Comparison of ENCODE assay signal across 8 cellular contexts in genomic region chr3:4986175-4986610, GRCh38. TPM values are rescaled to one million over a fixed set of nuclear protein-coding genes. Genes with fewer than 3 reads are reported as not detected.
DNase-seq lines count a peak whose midpoint lies in the region; ATAC-seq and TF ChIP-seq lines count a peak whose summit lies in the region.

No MANE protein-coding gene starts in this region.

- no peak overlapping the region for H3K9ac ChIP-seq in OCI-LY1 (ENCODE audit: low read length)

- no peak overlapping the region for H3K4me2 ChIP-seq in OCI-LY1 (ENCODE audit: low read length)

- H3K27me3 ChIP-seq in CD4-positive, CD25-positive, alpha-beta regulatory T cell (ENCODE audit: control insufficient read depth, insufficient read depth, low read length): no peaks in the 10 kb centered on the region
- no peaks in the 10 kb centered on the region; the same call in 1 of the 2 replicates for H3K27me3 ChIP-seq in OCI-LY1 (ENCODE audit: insufficient read depth, low read length)
- no peaks in the 10 kb centered on the region for H3K27me3 ChIP-seq in effector memory CD4-positive, alpha-beta T cell (replicated peaks; ENCODE audit: control insufficient read depth, insufficient read depth, low read length, poor library complexity, severe bottlenecking)

- ATAC-seq in CD4-positive, CD25-positive, alpha-beta regulatory T cell (ENCODE audit: low read depth in 2 of 2): no peak
- ATAC-seq in GM21526 (IDR thresholded peaks at IDR 0.05; ENCODE audit: low FRiP score, unreplicated experiment) (no peak), sciatic nerve (no peak)

- no peaks in the 10 kb centered on the region for H3K9me2 ChIP-seq in OCI-LY1 (ENCODE audit: low read depth, low read length)

- H3F3A ChIP-seq in OCI-LY1 (ENCODE audit: insufficient read depth, low read length): no peaks in the 10 kb centered on the region

- DNase-seq in CD4-positive, CD25-positive, alpha-beta regulatory T cell: no peak
- DNase-seq in effector memory CD4-positive, alpha-beta T cell: no peak
- no peak for DNase-seq in neural crest cell (ENCODE audit: low read depth, low spot score)
- no peak for DNase-seq in sciatic nerve (ENCODE audit: low spot score)
- no peak for DNase-seq in epidermal melanocyte (ENCODE audit: insufficient read length, low spot score)
- no peak for DNase-seq in activated CD4-positive, alpha-beta T cell treated with anti-CD3 and anti-CD28 coated beads for 1 hour

- peaks cover 9 to 40% (median 26%) of the 10 kb centered on the region in 4 donors for H3K4me1 Mint-ChIP-seq in CD4-positive, CD25-positive, alpha-beta regulatory T cell
- peaks cover 11% of the 10 kb centered on the region for H3K4me1 Mint-ChIP-seq in neural crest cell

- peaks cover 27% of the 10 kb centered on the region for H3K4me1 ChIP-seq in CD4-positive, CD25-positive, alpha-beta regulatory T cell (ENCODE audit: control insufficient read depth, insufficient read depth, low read length, poor library complexity, severe bottlenecking)
- peaks cover 3% of the 10 kb centered on the region for H3K4me1 ChIP-seq in OCI-LY1 (ENCODE audit: insufficient read depth, low read length, severe bottlenecking)
- peaks cover 56% of the 10 kb centered on the region for H3K4me1 ChIP-seq in effector memory CD4-positive, alpha-beta T cell (ENCODE audit: control insufficient read depth, insufficient read depth, low read length, poor library complexity, severe bottlenecking)

- peaks cover 4% of the 10 kb centered on the region for H3K36me3 Mint-ChIP-seq in CD4-positive, CD25-positive, alpha-beta regulatory T cell
- no peaks in the 10 kb centered on the region for H3K36me3 Mint-ChIP-seq in neural crest cell (ENCODE audit: low read depth)

- H3K27me3 Mint-ChIP-seq in CD4-positive, CD25-positive, alpha-beta regulatory T cell: no peaks in the 10 kb centered on the region
- peaks cover 56% of the 10 kb centered on the region for H3K27me3 Mint-ChIP-seq in neural crest cell (ENCODE audit: low read depth)

- TF ChIP-seq CTCF in OCI-LY1 (IDR thresholded peaks at IDR 0.05; ENCODE audit: low read length) (no peak), neural crest cell (conservative IDR thresholded peaks at IDR 0.05) (no peak)

- no peaks in the 10 kb centered on the region for H3K36me3 ChIP-seq in CD4-positive, CD25-positive, alpha-beta regulatory T cell (ENCODE audit: control insufficient read depth, insufficient read depth, low read length)
- H3K36me3 ChIP-seq in OCI-LY1 (ENCODE audit: insufficient read depth, low read length): no peaks in the 10 kb centered on the region
- peaks cover 23% of the 10 kb centered on the region for H3K36me3 ChIP-seq in effector memory CD4-positive, alpha-beta T cell (ENCODE audit: control insufficient read depth, insufficient read depth, low read length)

- no peaks in the 10 kb centered on the region for H4K20me1 ChIP-seq in OCI-LY1 (ENCODE audit: insufficient read depth, low read length)

- H3K4me3 Mint-ChIP-seq in CD4-positive, CD25-positive, alpha-beta regulatory T cell: peak overlapping the region; percentile 83 to 89 (median 86)
- H3K4me3 Mint-ChIP-seq in neural crest cell: peak overlapping the region; percentile 82

- H3K79me2 ChIP-seq in OCI-LY1 (ENCODE audit: insufficient read depth, low read length): no peaks in the 10 kb centered on the region

- H2AFZ ChIP-seq in OCI-LY1 (ENCODE audit: low read length): no peak overlapping the region

- no peak overlapping the region for H3K4me3 ChIP-seq in CD4-positive, CD25-positive, alpha-beta regulatory T cell (ENCODE audit: low read depth, low read length)
- H3K4me3 ChIP-seq in OCI-LY1 (ENCODE audit: low read depth, low read length, poor library complexity, severe bottlenecking): peak overlapping the region; percentile 47
- peak overlapping the region; percentile 55 for H3K4me3 ChIP-seq in effector memory CD4-positive, alpha-beta T cell (ENCODE audit: insufficient read depth, low read depth, low read length, poor library complexity, severe bottlenecking)

- no peaks in the 10 kb centered on the region for H3K9me3 ChIP-seq in CD4-positive, CD25-positive, alpha-beta regulatory T cell (ENCODE audit: control insufficient read depth in 2 of 2, low read length in 2 of 2)
- no peaks in the 10 kb centered on the region for H3K9me3 ChIP-seq in OCI-LY1 (ENCODE audit: low read length)
- no peaks in the 10 kb centered on the region for H3K9me3 ChIP-seq in effector memory CD4-positive, alpha-beta T cell (ENCODE audit: control insufficient read depth, low read length)

- peaks cover 0 to 2% (median 0%) of the 10 kb centered on the region in 7 donors for H3K9me3 Mint-ChIP-seq in CD4-positive, CD25-positive, alpha-beta regulatory T cell
- H3K9me3 Mint-ChIP-seq in neural crest cell: no peaks in the 10 kb centered on the region

- intact Hi-C loops in sciatic nerve (cut with DNase I): no loop called here

- no peak overlapping the region for H3K27ac ChIP-seq in CD4-positive, CD25-positive, alpha-beta regulatory T cell (ENCODE audit: insufficient read depth, low read length, poor library complexity, severe bottlenecking)
- H3K27ac ChIP-seq in OCI-LY1 (ENCODE audit: low read depth, low read length, poor library complexity, severe bottlenecking): no peak overlapping the region
- H3K27ac ChIP-seq in effector memory CD4-positive, alpha-beta T cell (ENCODE audit: insufficient read depth, low read length, poor library complexity, severe bottlenecking): peak overlapping the region; percentile 85

- peak overlapping the region in 1 of 3 donors; percentile 80 for H3K27ac Mint-ChIP-seq in CD4-positive, CD25-positive, alpha-beta regulatory T cell
- no peak overlapping the region for H3K27ac Mint-ChIP-seq in neural crest cell (ENCODE audit: unreplicated experiment)

RNA-seq across cellular contexts. Expression of gene BHLHE40, which starts 7.0 kb away (rescaled TPM):
- total RNA-seq in CD4-positive, CD25-positive, alpha-beta regulatory T cell: 44.4 TPM
- 1 to 10 TPM in 1 of 4 donors, under 1 TPM in 3; 0.65 to 1.2 (median 0.71) TPM for polyA plus RNA-seq in CD4-positive, CD25-positive, alpha-beta regulatory T cell
- 0.21 and 0.32 TPM in 2 replicates for total RNA-seq in neural crest cell
- 288 TPM for total RNA-seq in sciatic nerve

Comparison
In these comparisons a context has a peak if more than half of its experiments do, and no peak if none do; other contexts are left out.
1. RNA of gene BHLHE40, which starts 7.0 kb away (total RNA-seq): 288 TPM in sciatic nerve (single experiment) and 44.4 TPM in CD4-positive, CD25-positive, alpha-beta regulatory T cell (single experiment); 0.21 to 0.32 TPM in neural crest cell; every median in the first group is over 10 times any median in the second.